ENCODE assay signal across 11 cellular contexts in the genomic region with DNA sequence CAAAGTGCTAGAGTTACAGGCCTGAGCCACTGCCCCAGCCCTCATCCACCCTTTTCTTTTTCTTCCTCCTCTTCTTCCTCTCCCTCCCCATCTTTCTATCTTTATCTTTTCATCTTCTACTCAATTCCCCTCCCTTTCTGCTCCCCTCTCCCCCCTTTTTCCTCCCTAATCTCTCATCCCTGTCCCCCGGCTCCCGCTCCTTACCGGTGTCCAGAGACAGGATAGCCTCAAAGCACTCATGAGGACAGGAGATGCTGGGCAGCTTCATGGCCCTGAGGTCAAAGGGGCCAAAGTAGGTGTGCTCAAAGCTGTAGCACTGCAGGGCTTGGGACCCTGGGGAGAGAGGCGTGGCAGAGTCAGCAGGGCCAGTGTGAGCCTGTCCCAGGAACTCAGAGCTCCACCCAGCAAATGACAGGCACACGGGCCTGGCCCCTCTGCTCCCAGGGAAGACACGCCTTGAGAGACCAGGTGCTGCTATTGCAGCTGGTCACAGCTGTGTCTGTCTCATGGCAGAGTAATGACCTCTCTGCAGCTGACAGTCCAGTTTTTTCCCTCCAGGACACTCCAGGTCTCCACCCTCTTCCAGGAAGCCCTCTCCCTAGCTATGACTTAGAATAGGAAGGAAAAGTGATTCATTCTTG. TPM values are rescaled to one million over a fixed set of nuclear protein-coding genes. Genes with fewer than 3 reads are reported as not detected.
A peak's percentile ranks its signal among the peaks of the same experiment; 100 is the strongest.
DNase-seq lines count a peak whose midpoint lies in the region; ATAC-seq, FAIRE-seq and TF ChIP-seq lines count a peak whose summit lies in the region.
"Had no signal": no experiment of that assay in that cellular context is flagged by ENCODE, and none has a peak within 500 bp of the region (broad histone marks: within the 10 kb centered on the region; RNA-seq: fewer than 3 reads in every experiment).

No MANE protein-coding gene starts in this region.

- no peak overlapping the region for H2AFZ ChIP-seq in keratinocyte (ENCODE audit: control insufficient read depth, low read length)

- no peak for TF ChIP-seq CTCF in keratinocyte (optimal IDR thresholded peaks at IDR 0.05 in 1 of 3, IDR thresholded peaks at IDR 0.05 in 1 of 3, conservative IDR thresholded peaks at IDR 0.05 in 1 of 3; ENCODE audit: extremely low read depth in 1 of 3, insufficient read depth in 2 of 3, low read length in 3 of 3)

- no peak for ATAC-seq in stimulated activated naive CD8-positive, alpha-beta T cell treated with anti-CD3 and anti-CD28 coated beads, Interleukin-15, amount 100 ng/mL, for 72 hours
- no peak for ATAC-seq in stimulated activated naive CD8-positive, alpha-beta T cell treated with anti-CD3 and anti-CD28 coated beads, Interleukin-15, Interleukin-2, amounts not matched to agents 100 U/mL and 50 U/mL, for 24 hours
- no peak for ATAC-seq in activated naive CD8-positive, alpha-beta T cell treated with anti-CD3 and anti-CD28 coated beads, Interleukin-2, amount 10 ng/mL, durations not matched to agents 7 days and 5 days (ENCODE audit: low read depth)
- no peak for ATAC-seq in HG02870 (IDR thresholded peaks at IDR 0.05; ENCODE audit: unreplicated experiment)

- no peaks in the 10 kb centered on the region for H3K36me3 ChIP-seq in keratinocyte (ENCODE audit: control insufficient read depth in 2 of 2, extremely low read depth in 1 of 2, insufficient read depth in 2 of 2, low read length in 2 of 2)

- peaks cover 3% of the 10 kb centered on the region for H3K36me3 Mint-ChIP-seq in activated naive CD8-positive, alpha-beta T cell treated with anti-CD3 and anti-CD28 coated beads, Interleukin-2, amount 10 ng/mL, durations not matched to agents 7 days and 5 days

- peaks cover 49% of the 10 kb centered on the region for H3K27me3 Mint-ChIP-seq in stimulated activated naive CD8-positive, alpha-beta T cell treated with anti-CD3 and anti-CD28 coated beads, Interleukin-15, amount 100 ng/mL, for 72 hours
- peaks cover 4% of the 10 kb centered on the region for H3K27me3 Mint-ChIP-seq in activated naive CD8-positive, alpha-beta T cell treated with anti-CD3 and anti-CD28 coated beads, Interleukin-2, amount 10 ng/mL, durations not matched to agents 7 days and 5 days

- H3K4me3 ChIP-seq in keratinocyte (ENCODE audit: control insufficient read depth in 2 of 3, extremely low read depth in 1 of 3, insufficient read depth in 2 of 3, low read depth in 1 of 3, low read length in 3 of 3) = peak overlapping the region in 2 of 3 experiments; percentile 37 to 82

- no peaks in the 10 kb centered on the region for H3K79me2 ChIP-seq in keratinocyte (ENCODE audit: control insufficient read depth, insufficient read depth, low read length)

- H3K4me1 Mint-ChIP-seq in stimulated activated naive CD8-positive, alpha-beta T cell treated with anti-CD3 and anti-CD28 coated beads, Interleukin-15, amount 100 ng/mL, for 72 hours = peaks cover 27% of the 10 kb centered on the region
- H3K4me1 Mint-ChIP-seq in activated naive CD8-positive, alpha-beta T cell treated with anti-CD3 and anti-CD28 coated beads, Interleukin-2, amount 10 ng/mL, durations not matched to agents 7 days and 5 days = peaks cover 17% of the 10 kb centered on the region

- FAIRE-seq in keratinocyte (lab: Jason Lieb, UNC) = peak; percentile 82

- H4K20me1 ChIP-seq in keratinocyte (ENCODE audit: control insufficient read depth, extremely low read depth, insufficient read depth, low read length) = no peaks in the 10 kb centered on the region

- peak overlapping the region; percentile 13 for H3K27ac ChIP-seq in keratinocyte (ENCODE audit: control insufficient read depth, insufficient read depth, low read length)

- H3K9me1 ChIP-seq in keratinocyte (ENCODE audit: control insufficient read depth, extremely low read depth, insufficient read depth, low read length) = no peaks in the 10 kb centered on the region

- H3K9ac ChIP-seq in keratinocyte (ENCODE audit: control insufficient read depth, extremely low read depth, insufficient read depth, low read length) = peak overlapping the region; percentile 67

- peak overlapping the region in 1 of 2 donors; percentile 8 for H3K27ac Mint-ChIP-seq in stimulated activated naive CD8-positive, alpha-beta T cell treated with anti-CD3 and anti-CD28 coated beads, Interleukin-15, amount 100 ng/mL, for 72 hours
- H3K27ac Mint-ChIP-seq in activated naive CD8-positive, alpha-beta T cell treated with anti-CD3 and anti-CD28 coated beads, Interleukin-2, amount 10 ng/mL, durations not matched to agents 7 days and 5 days = no peak overlapping the region

- no peaks in the 10 kb centered on the region for H3K27me3 ChIP-seq in keratinocyte (ENCODE audit: control insufficient read depth, extremely low read depth, insufficient read depth, low read length)

- H3K9me3 Mint-ChIP-seq in stimulated activated naive CD8-positive, alpha-beta T cell treated with anti-CD3 and anti-CD28 coated beads, Interleukin-15, amount 100 ng/mL, for 72 hours = no peaks in the 10 kb centered on the region
- H3K9me3 Mint-ChIP-seq in activated naive CD8-positive, alpha-beta T cell treated with anti-CD3 and anti-CD28 coated beads, Interleukin-2, amount 10 ng/mL, durations not matched to agents 7 days and 5 days = peaks cover 3% of the 10 kb centered on the region

- H3K4me2 ChIP-seq in keratinocyte (ENCODE audit: control insufficient read depth, extremely low read depth, insufficient read depth, low read depth, low read length) = peak overlapping the region; percentile 76

- H3K4me3 Mint-ChIP-seq in stimulated activated naive CD8-positive, alpha-beta T cell treated with anti-CD3 and anti-CD28 coated beads, Interleukin-15, amount 100 ng/mL, for 72 hours = peak overlapping the region; percentile 79 to 93
- H3K4me3 Mint-ChIP-seq in activated naive CD8-positive, alpha-beta T cell treated with anti-CD3 and anti-CD28 coated beads, Interleukin-2, amount 10 ng/mL, durations not matched to agents 7 days and 5 days = peak overlapping the region; percentile 82

- H3K9me3 ChIP-seq in keratinocyte (ENCODE audit: control insufficient read depth, low read depth, low read length) = no peaks in the 10 kb centered on the region

- peaks cover 13% of the 10 kb centered on the region for H3K4me1 ChIP-seq in keratinocyte (ENCODE audit: control insufficient read depth, extremely low read depth, insufficient read depth, low read length)

- dilution Hi-C loops in keratinocyte (cut with MboI; ENCODE audit: extremely low pct_ligation_motif_present, low sequenced_read_pairs) = no loop called here

- POLR2A ChIA-PET in activated naive CD8-positive, alpha-beta T cell treated with anti-CD3 and anti-CD28 coated beads, Interleukin-2, amount 10 ng/mL, durations not matched to agents 7 days and 5 days (lab: Charles Lee) = interaction anchor here (0.9 kb wide), 1 partner anchor 45 kb away, joined by 3 read pairs; no protein-coding TSS in a partner anchor

- DNase-seq in stimulated activated naive CD8-positive, alpha-beta T cell treated with anti-CD3 and anti-CD28 coated beads, Interleukin-15, amount 100 ng/mL, for 72 hours = no peak
- no peak for DNase-seq in stimulated activated naive CD8-positive, alpha-beta T cell treated with anti-CD3 and anti-CD28 coated beads, Interleukin-15, Interleukin-2, amounts not matched to agents 100 U/mL and 50 U/mL, for 24 hours
- no peak for DNase-seq in activated naive CD8-positive, alpha-beta T cell treated with anti-CD3 and anti-CD28 coated beads, Interleukin-2, amount 10 ng/mL, durations not matched to agents 7 days and 5 days
- DNase-seq in keratinocyte (ENCODE audit: low read depth, low spot score) = no peak
- no peak for DNase-seq in NCI-H2029 treated with DMSO at 0.1 percent for 48 hours (lab: John Stamatoyannopoulos, UW)
- DNase-seq in H4 (ENCODE audit: low spot score) = no peak
- no peak for DNase-seq in SKM-1 treated with dmso at 0.1 percent for 144 hours (lab: John Stamatoyannopoulos, UW; ENCODE audit: unreplicated experiment)
- DNase-seq: activated CD4-positive, alpha-beta T cell treated with anti-CD3 and anti-CD28 coated beads, Interleukin-2, amount 50 U/mL, for 1 hour; CD4-positive, CD25-positive, alpha-beta regulatory T cell had no signal

RNA-seq across cellular contexts. Expression of a gene that starts 2.6 kb away (rescaled TPM):
- total RNA-seq in activated naive CD8-positive, alpha-beta T cell treated with anti-CD3 and anti-CD28 coated beads, Interleukin-2, amount 10 ng/mL, durations not matched to agents 7 days and 5 days = 1 to 10 TPM; 1.9 to 2.0 TPM
- 4.0 to 8.8 TPM (median 4.2 TPM) in 3 replicates for polyA plus RNA-seq in keratinocyte
- 46.7 TPM for polyA plus RNA-seq in keratinocyte (2011; ENCODE audit: low read depth)
- polyA plus RNA-seq in keratinocyte (2011; cell fraction: cytosol; rRNA removed) = 6.1 and 7.7 TPM in 2 replicates
- 5.4 and 7.3 TPM in 2 replicates for polyA plus RNA-seq in keratinocyte (2011; cell fraction: nucleus; rRNA removed)
- polyA plus RNA-seq in keratinocyte (2012; ENCODE audit: low replicate concordance) = 7.9 and 75.5 TPM in 2 replicates
- 8.5 to 29.6 TPM (median 9.0 TPM) in 3 replicates for polyA minus RNA-seq in keratinocyte
- polyA minus RNA-seq in keratinocyte (2011; cell fraction: cytosol; rRNA and poly(A)+ RNA removed) = 17.5 TPM
- polyA minus RNA-seq in keratinocyte (2011; cell fraction: nucleus; rRNA and poly(A)+ RNA removed) = 7.5 and 15.8 TPM in 2 replicates
- total RNA-seq in H4 (2014; rRNA removed; shearing (Covaris generic)) = 0.66 TPM in 1 of 2 replicates, not detected in the other
- total RNA-seq: CD4-positive, CD25-positive, alpha-beta regulatory T cell; mononuclear cell had no signal

RNA-seq across cellular contexts. Expression of a gene that starts 18.8 kb away (rescaled TPM):
- 10 to 100 TPM; 38.3 to 45.4 TPM for total RNA-seq in activated naive CD8-positive, alpha-beta T cell treated with anti-CD3 and anti-CD28 coated beads, Interleukin-2, amount 10 ng/mL, durations not matched to agents 7 days and 5 days
- 9.8 to 15.5 TPM (median 10.5 TPM) in 3 replicates for polyA plus RNA-seq in keratinocyte
- polyA plus RNA-seq in keratinocyte (2011; ENCODE audit: low read depth) = 2.8 TPM
- polyA plus RNA-seq in keratinocyte (2011; cell fraction: cytosol; rRNA removed) = 3.3 and 4.6 TPM in 2 replicates
- 20.7 and 21.0 TPM in 2 replicates for polyA plus RNA-seq in keratinocyte (2011; cell fraction: nucleus; rRNA removed)
- 5.6 and 14.8 TPM in 2 replicates for polyA plus RNA-seq in keratinocyte (2012; ENCODE audit: low replicate concordance)
- polyA minus RNA-seq in keratinocyte = 7.9 to 28.6 TPM (median 10.3 TPM) in 3 replicates
- polyA minus RNA-seq in keratinocyte (2011; cell fraction: cytosol; rRNA and poly(A)+ RNA removed) = 11.3 TPM
- polyA minus RNA-seq in keratinocyte (2011; cell fraction: nucleus; rRNA and poly(A)+ RNA removed) = 11.3 and 11.5 TPM in 2 replicates
- 1.2 and 3.1 TPM in 2 replicates for total RNA-seq in H4 (2014; rRNA removed; shearing (Covaris generic))

RNA-seq across cellular contexts. Expression of a gene that starts 27.5 kb away (rescaled TPM):
- 10 to 100 TPM; 11.5 TPM for total RNA-seq in activated naive CD8-positive, alpha-beta T cell treated with anti-CD3 and anti-CD28 coated beads, Interleukin-2, amount 10 ng/mL, durations not matched to agents 7 days and 5 days
- polyA plus RNA-seq in keratinocyte = 3.5 to 7.7 TPM (median 5.7 TPM) in 3 replicates
- 3.8 TPM for polyA plus RNA-seq in keratinocyte (2011; ENCODE audit: low read depth)
- 2.1 and 2.9 TPM in 2 replicates for polyA plus RNA-seq in keratinocyte (2011; cell fraction: cytosol; rRNA removed)
- 10.7 and 11.8 TPM in 2 replicates for polyA plus RNA-seq in keratinocyte (2011; cell fraction: nucleus; rRNA removed)
- 4.4 and 5.2 TPM in 2 replicates for polyA plus RNA-seq in keratinocyte (2012; ENCODE audit: low replicate concordance)
- polyA minus RNA-seq in keratinocyte = 7.8 to 15.1 TPM (median 11.2 TPM) in 3 replicates
- polyA minus RNA-seq in keratinocyte (2011; cell fraction: cytosol; rRNA and poly(A)+ RNA removed) = 5.4 TPM
- polyA minus RNA-seq in keratinocyte (2011; cell fraction: nucleus; rRNA and poly(A)+ RNA removed) = 12.8 and 21.1 TPM in 2 replicates
- 6.7 and 10.6 TPM in 2 replicates for total RNA-seq in H4 (2014; rRNA removed; shearing (Covaris generic))

RNA-seq across cellular contexts. Expression of a gene that starts 44.9 kb away (rescaled TPM):
- 10 to 100 TPM; 48.9 to 49.9 TPM for total RNA-seq in activated naive CD8-positive, alpha-beta T cell treated with anti-CD3 and anti-CD28 coated beads, Interleukin-2, amount 10 ng/mL, durations not matched to agents 7 days and 5 days
- polyA plus RNA-seq in keratinocyte = 12.1 to 15.6 TPM (median 14.8 TPM) in 3 replicates
- 10.6 TPM for polyA plus RNA-seq in keratinocyte (2011; ENCODE audit: low read depth)
- polyA plus RNA-seq in keratinocyte (2011; cell fraction: cytosol; rRNA removed) = 7.7 and 12.0 TPM in 2 replicates
- 53.4 and 59.6 TPM in 2 replicates for polyA plus RNA-seq in keratinocyte (2011; cell fraction: nucleus; rRNA removed)
- polyA plus RNA-seq in keratinocyte (2012; ENCODE audit: low replicate concordance) = 17.9 and 24.6 TPM in 2 replicates
- 11.7 to 17.9 TPM (median 12.4 TPM) in 3 replicates for polyA minus RNA-seq in keratinocyte
- polyA minus RNA-seq in keratinocyte (2011; cell fraction: cytosol; rRNA and poly(A)+ RNA removed) = 11.9 TPM
- 12.8 and 14.0 TPM in 2 replicates for polyA minus RNA-seq in keratinocyte (2011; cell fraction: nucleus; rRNA and poly(A)+ RNA removed)
- total RNA-seq in H4 (2014; rRNA removed; shearing (Covaris generic)) = 7.9 and 14.9 TPM in 2 replicates
